ENCODE assay signal across 8 cellular contexts in the genomic region with DNA sequence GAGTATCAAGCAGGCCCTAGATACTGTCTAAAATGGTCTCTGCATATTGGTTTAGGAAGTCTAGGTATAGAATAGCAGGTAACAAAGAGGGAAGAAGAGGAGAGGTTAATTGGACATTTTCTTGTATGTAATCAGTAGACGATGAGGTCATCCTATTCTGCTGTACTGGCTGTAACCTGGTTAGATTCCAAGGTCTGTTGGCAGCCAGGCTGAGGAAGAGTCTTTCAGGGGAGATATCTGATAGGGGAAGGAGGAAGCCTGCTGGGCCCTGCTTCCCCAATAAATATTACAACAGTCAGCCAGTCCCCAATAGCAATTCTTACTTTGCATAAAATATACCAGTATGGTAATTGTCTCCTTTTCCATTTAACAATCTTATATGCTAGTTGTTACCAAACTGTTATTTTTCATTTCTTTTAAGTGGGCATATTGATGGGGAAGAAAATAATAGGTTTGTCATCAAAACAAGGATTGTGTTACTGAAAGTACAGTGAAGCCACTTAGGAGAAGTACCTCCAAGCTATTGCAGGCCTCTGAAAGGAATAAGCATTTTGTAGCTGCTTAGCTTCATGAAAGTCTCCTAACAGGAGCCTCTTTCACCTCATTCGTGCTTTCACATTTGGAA.
DNase-seq lines count a peak whose midpoint lies in the region; ATAC-seq and TF ChIP-seq lines count a peak whose summit lies in the region.

No MANE protein-coding gene starts in this region.

- DNase-seq in AG20443 (ENCODE audit: low spot score), result peak; percentile 50
- peak; percentile 94 for DNase-seq in NCI-H2029 (lab: John Stamatoyannopoulos, UW)
- DNase-seq in central memory CD8-positive, alpha-beta T cell (ENCODE audit: low spot score in 2 of 2), result no peak
- peak; percentile 9 to 61 for DNase-seq in lung microvascular endothelial cell (ENCODE audit: low read depth in 2 of 2)
- DNase-seq in RPMI8226, result no peak
- no peak for DNase-seq in stimulated activated CD4-positive, alpha-beta T cell treated with anti-CD3 and anti-CD28 coated beads, Interleukin-4, amount 100 ng/mL, for 4 hours
- no peak for DNase-seq in GM10266 (ENCODE audit: extremely low spot score)

- peaks cover 19% of the 10 kb centered on the region for H3K36me3 Mint-ChIP-seq in central memory CD8-positive, alpha-beta T cell (ENCODE audit: insufficient read depth)

- ATAC-seq in central memory CD8-positive, alpha-beta T cell (replicated peaks; ENCODE audit: extremely low read depth, poor library complexity, severe bottlenecking), result no peak
- ATAC-seq in HG02938 (IDR thresholded peaks at IDR 0.05; ENCODE audit: unreplicated experiment), result no peak

- H3K4me1 Mint-ChIP-seq in central memory CD8-positive, alpha-beta T cell, result peaks cover 13% of the 10 kb centered on the region

- no peaks in the 10 kb centered on the region for H3K27me3 Mint-ChIP-seq in central memory CD8-positive, alpha-beta T cell

- H3K9me3 Mint-ChIP-seq in central memory CD8-positive, alpha-beta T cell, result no peaks in the 10 kb centered on the region

- no peak overlapping the region for H3K4me3 Mint-ChIP-seq in central memory CD8-positive, alpha-beta T cell

- TF ChIP-seq CTCF in GM10266 (IDR thresholded peaks at IDR 0.05; ENCODE audit: control insufficient read depth, insufficient read depth, low read depth, missing control alignments), result no peak

- peak overlapping the region; percentile 54 for H3K27ac Mint-ChIP-seq in central memory CD8-positive, alpha-beta T cell (ENCODE audit: low read depth)

Comparison
In these comparisons a context has a peak if more than half of its experiments do, and no peak if none do; other contexts are left out.
1. DNase-seq: peak in AG20443 (single experiment), NCI-H2029 (single experiment) and lung microvascular endothelial cell (2 of 2); none in central memory CD8-positive, alpha-beta T cell (0 of 2), RPMI8226 (single experiment), stimulated activated CD4-positive, alpha-beta T cell treated with anti-CD3 and anti-CD28 coated beads, Interleukin-4, amount 100 ng/mL, for 4 hours (0 of 2) and GM10266 (single experiment).